Comparison of ENCODE assay signal across 20 cellular contexts in genomic region chr18:26051845-26052244, GRCh38. TPM values are rescaled to one million over a fixed set of nuclear protein-coding genes. Genes with fewer than 3 reads are reported as not detected.
DNase-seq lines count a peak whose midpoint lies in the region; FAIRE-seq and TF ChIP-seq lines count a peak whose summit lies in the region.
"Had no signal": no experiment of that assay in that cellular context is flagged by ENCODE, and none has a peak within 500 bp of the region (broad histone marks: within the 10 kb centered on the region; RNA-seq: fewer than 3 reads in every experiment).

No MANE protein-coding gene starts in this region.

- H3K4me2 ChIP-seq in Karpas-422 (ENCODE audit: low read depth, low read length, poor library complexity, severe bottlenecking), result no peak overlapping the region

- no peaks in the 10 kb centered on the region for H3K9me2 ChIP-seq in Karpas-422 (replicated peaks; ENCODE audit: insufficient read depth, low read length)

- no peak overlapping the region for H3K9ac ChIP-seq in Karpas-422 (ENCODE audit: low read length)
- H3K9ac ChIP-seq: parathyroid adenoma had no signal

- no peak for TF ChIP-seq CTCF in thyroid gland (IDR thresholded peaks at IDR 0.05)

- no peak overlapping the region for H3K27ac ChIP-seq in Karpas-422 (ENCODE audit: low read length)
- no peak overlapping the region for H3K27ac ChIP-seq in thyroid gland
- H3K27ac ChIP-seq: breast epithelium, parathyroid adenoma, transverse colon had no signal

- H3K36me3 ChIP-seq in Karpas-422 (ENCODE audit: insufficient read depth, low read length), result peaks cover 52% of the 10 kb centered on the region
- peaks cover 0 to 21% of the 10 kb centered on the region in 2 donors for H3K36me3 ChIP-seq in thyroid gland

- peaks cover 79% of the 10 kb centered on the region for H3K79me2 ChIP-seq in Karpas-422 (ENCODE audit: low read length)

- 73 to 74% methylated on average over 1 of the region's 1 CpG for WGBS in thyroid gland, 2 donors

- no peak overlapping the region for H3K4me3 ChIP-seq in Karpas-422 (ENCODE audit: low read length)
- H3K4me3 ChIP-seq in thyroid gland (replicated peaks in 1 of 3), result no peak overlapping the region
- H3K4me3 ChIP-seq: breast epithelium, MG63, transverse colon had no signal

- peak; percentile 76 for FAIRE-seq in endometrium (lab: Jason Lieb, UNC)

- no peaks in the 10 kb centered on the region for H3K27me3 ChIP-seq in Karpas-422 (ENCODE audit: low read length)
- H3K27me3 ChIP-seq in thyroid gland, result no peaks in the 10 kb centered on the region
- H3K27me3 ChIP-seq: breast epithelium, MG63, transverse colon had no signal

- no peaks in the 10 kb centered on the region for H3K9me3 ChIP-seq in Karpas-422 (ENCODE audit: low read length)
- no peaks in the 10 kb centered on the region for H3K9me3 ChIP-seq in thyroid gland
- H3K9me3 ChIP-seq: breast epithelium, Caco-2, MG63, transverse colon had no signal

- DNase-seq in COR-L47 (lab: John Stamatoyannopoulos, UW) (peak; percentile 4), Karpas-422 (peak; percentile 57), RKO (ENCODE audit: low spot score) (peak; percentile 4), activated gamma-delta T cell treated with Interleukin-2 at 50 U/mL for 16 hours (no peak), thyroid gland (no peak), activated gamma-delta T cell (lab: John Stamatoyannopoulos, UW) (no peak), NCI-H1048 (lab: John Stamatoyannopoulos, UW) (no peak)
- DNase-seq: Caco-2; hippocampal formation; MG63; naive thymus-derived CD4-positive, alpha-beta T cell; NCI-H2029; NCI-H510A; stimulated activated CD4-positive, alpha-beta T cell treated with anti-CD3 and anti-CD28 coated beads, Interleukin-1b, Interleukin-23, amount 100 ng/mL, for 48 hours; stimulated activated naive CD4-positive, alpha-beta T cell; T-helper 9 cell; transverse colon had no signal

- H2AFZ ChIP-seq in Karpas-422 (ENCODE audit: low read length), result no peak overlapping the region
- H2AFZ ChIP-seq: parathyroid adenoma had no signal

- intact Hi-C loops in thyroid gland (cut with DNase I), result no loop called here

- TF ChIP-seq POLR2A in thyroid gland (IDR thresholded peaks at IDR 0.05), result no peak

- H4K20me1 ChIP-seq in Karpas-422 (ENCODE audit: insufficient read depth, low read depth, low read length), result no peaks in the 10 kb centered on the region

- peaks cover 17% of the 10 kb centered on the region for H3K4me1 ChIP-seq in Karpas-422 (ENCODE audit: low read length)
- H3K4me1 ChIP-seq in thyroid gland, result peaks cover 0 to 3% of the 10 kb centered on the region in 2 donors
- H3K4me1 ChIP-seq: breast epithelium, Caco-2, parathyroid adenoma, transverse colon had no signal

RNA-seq across cellular contexts. Expression of gene SS18, which starts 38.6 kb away (rescaled TPM):
- total RNA-seq in Karpas-422 (2014; rRNA removed; shearing (Covaris generic); ENCODE audit: low replicate concordance), result 123 and 146 TPM in 2 replicates
- total RNA-seq in thyroid gland, result 100 to 1,000 TPM; 125 to 188 (median 151) TPM

Comparison
In these comparisons a context has a peak if more than half of its experiments do, and no peak if none do; other contexts are left out.
1. DNase-seq: peak in COR-L47 (single experiment), Karpas-422 (single experiment) and RKO (single experiment); none in activated gamma-delta T cell treated with Interleukin-2 at 50 U/mL for 16 hours (single experiment), thyroid gland (0 of 2), activated gamma-delta T cell (single experiment) and NCI-H1048 (single experiment).